ENCODE assay signal across 1 cellular context in the genomic region with DNA sequence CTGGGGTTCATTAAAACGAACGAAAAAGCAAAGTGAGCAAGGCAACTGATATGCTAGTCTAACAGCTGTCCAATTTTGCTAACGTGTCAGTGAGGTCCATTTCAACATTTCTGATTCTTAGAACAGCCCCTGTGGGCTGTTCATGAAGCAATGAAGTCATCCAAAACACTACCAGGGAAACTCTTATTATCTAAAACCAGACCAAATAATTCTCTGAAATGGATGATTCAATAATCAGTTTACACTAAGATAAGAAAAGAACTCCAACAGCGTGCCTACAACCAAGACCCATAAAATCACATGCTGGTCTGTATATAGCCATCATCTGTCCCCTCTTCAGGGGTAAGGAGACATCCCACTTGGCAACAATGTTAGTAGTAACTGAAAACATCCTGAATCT.
TF ChIP-seq lines count a peak whose summit lies in the region.

No MANE protein-coding gene starts in this region.

TF ChIP-seq in K562, 482 proteins besides CTCF, POLR2A, EP300 and RAD21 (continued from another document):
- TF ChIP-seq, protein P1, sequence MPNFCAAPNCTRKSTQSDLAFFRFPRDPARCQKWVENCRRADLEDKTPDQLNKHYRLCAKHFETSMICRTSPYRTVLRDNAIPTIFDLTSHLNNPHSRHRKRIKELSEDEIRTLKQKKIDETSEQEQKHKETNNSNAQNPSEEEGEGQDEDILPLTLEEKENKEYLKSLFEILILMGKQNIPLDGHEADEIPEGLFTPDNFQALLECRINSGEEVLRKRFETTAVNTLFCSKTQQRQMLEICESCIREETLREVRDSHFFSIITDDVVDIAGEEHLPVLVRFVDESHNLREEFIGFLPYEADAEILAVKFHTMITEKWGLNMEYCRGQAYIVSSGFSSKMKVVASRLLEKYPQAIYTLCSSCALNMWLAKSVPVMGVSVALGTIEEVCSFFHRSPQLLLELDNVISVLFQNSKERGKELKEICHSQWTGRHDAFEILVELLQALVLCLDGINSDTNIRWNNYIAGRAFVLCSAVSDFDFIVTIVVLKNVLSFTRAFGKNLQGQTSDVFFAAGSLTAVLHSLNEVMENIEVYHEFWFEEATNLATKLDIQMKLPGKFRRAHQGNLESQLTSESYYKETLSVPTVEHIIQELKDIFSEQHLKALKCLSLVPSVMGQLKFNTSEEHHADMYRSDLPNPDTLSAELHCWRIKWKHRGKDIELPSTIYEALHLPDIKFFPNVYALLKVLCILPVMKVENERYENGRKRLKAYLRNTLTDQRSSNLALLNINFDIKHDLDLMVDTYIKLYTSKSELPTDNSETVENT (CRISPR knock-in tag; IDR thresholded peaks at IDR 0.05): no peak
- no peak for TF ChIP-seq IRF9 (tag; IDR thresholded peaks at IDR 0.05)
- TF ChIP-seq, protein P2, sequence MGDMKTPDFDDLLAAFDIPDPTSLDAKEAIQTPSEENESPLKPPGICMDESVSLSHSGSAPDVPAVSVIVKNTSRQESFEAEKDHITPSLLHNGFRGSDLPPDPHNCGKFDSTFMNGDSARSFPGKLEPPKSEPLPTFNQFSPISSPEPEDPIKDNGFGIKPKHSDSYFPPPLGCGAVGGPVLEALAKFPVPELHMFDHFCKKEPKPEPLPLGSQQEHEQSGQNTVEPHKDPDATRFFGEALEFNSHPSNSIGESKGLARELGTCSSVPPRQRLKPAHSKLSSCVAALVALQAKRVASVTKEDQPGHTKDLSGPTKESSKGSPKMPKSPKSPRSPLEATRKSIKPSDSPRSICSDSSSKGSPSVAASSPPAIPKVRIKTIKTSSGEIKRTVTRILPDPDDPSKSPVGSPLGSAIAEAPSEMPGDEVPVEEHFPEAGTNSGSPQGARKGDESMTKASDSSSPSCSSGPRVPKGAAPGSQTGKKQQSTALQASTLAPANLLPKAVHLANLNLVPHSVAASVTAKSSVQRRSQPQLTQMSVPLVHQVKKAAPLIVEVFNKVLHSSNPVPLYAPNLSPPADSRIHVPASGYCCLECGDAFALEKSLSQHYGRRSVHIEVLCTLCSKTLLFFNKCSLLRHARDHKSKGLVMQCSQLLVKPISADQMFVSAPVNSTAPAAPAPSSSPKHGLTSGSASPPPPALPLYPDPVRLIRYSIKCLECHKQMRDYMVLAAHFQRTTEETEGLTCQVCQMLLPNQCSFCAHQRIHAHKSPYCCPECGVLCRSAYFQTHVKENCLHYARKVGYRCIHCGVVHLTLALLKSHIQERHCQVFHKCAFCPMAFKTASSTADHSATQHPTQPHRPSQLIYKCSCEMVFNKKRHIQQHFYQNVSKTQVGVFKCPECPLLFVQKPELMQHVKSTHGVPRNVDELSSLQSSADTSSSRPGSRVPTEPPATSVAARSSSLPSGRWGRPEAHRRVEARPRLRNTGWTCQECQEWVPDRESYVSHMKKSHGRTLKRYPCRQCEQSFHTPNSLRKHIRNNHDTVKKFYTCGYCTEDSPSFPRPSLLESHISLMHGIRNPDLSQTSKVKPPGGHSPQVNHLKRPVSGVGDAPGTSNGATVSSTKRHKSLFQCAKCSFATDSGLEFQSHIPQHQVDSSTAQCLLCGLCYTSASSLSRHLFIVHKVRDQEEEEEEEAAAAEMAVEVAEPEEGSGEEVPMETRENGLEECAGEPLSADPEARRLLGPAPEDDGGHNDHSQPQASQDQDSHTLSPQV (IDR thresholded peaks at IDR 0.05): peak; percentile 50; the same call in 1 of the 2 replicates
- TF ChIP-seq, protein P3, sequence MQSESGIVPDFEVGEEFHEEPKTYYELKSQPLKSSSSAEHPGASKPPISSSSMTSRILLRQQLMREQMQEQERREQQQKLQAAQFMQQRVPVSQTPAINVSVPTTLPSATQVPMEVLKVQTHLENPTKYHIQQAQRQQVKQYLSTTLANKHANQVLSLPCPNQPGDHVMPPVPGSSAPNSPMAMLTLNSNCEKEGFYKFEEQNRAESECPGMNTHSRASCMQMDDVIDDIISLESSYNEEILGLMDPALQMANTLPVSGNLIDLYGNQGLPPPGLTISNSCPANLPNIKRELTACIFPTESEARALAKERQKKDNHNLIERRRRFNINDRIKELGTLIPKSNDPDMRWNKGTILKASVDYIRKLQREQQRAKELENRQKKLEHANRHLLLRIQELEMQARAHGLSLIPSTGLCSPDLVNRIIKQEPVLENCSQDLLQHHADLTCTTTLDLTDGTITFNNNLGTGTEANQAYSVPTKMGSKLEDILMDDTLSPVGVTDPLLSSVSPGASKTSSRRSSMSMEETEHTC (IDR thresholded peaks at IDR 0.05): no peak
- TF ChIP-seq ATF4 (CRISPR knock-in tag; IDR thresholded peaks at IDR 0.05): no peak
- TF ChIP-seq ZNF551 (CRISPR knock-in tag; IDR thresholded peaks at IDR 0.05): no peak
- peak; percentile 51 for TF ChIP-seq FOSL1 (tag; conservative IDR thresholded peaks at IDR 0.05)
- no peak for TF ChIP-seq BRF1 (IDR thresholded peaks at IDR 0.05; ENCODE audit: borderline replicate concordance, extremely low read depth, insufficient read length)
- no peak for TF ChIP-seq ZNF766 (CRISPR knock-in tag; conservative IDR thresholded peaks at IDR 0.05)
- no peak for TF ChIP-seq TRIM25 (IDR thresholded peaks at IDR 0.05; ENCODE audit: borderline replicate concordance)
- no peak for TF ChIP-seq ZNF124 (CRISPR knock-in tag; IDR thresholded peaks at IDR 0.05)
- peak; percentile 44; the same call in 1 of the 2 replicates for TF ChIP-seq SMARCE1 (IDR thresholded peaks at IDR 0.05)
- no peak for TF ChIP-seq ZBTB1 (CRISPR knock-in tag; IDR thresholded peaks at IDR 0.05; ENCODE audit: borderline replicate concordance, low read depth)
- no peak for TF ChIP-seq HMG20A (CRISPR knock-in tag; conservative IDR thresholded peaks at IDR 0.05)
- no peak for TF ChIP-seq MAFK (IDR thresholded peaks at IDR 0.05; ENCODE audit: low read length)
- TF ChIP-seq ZNF695 (CRISPR knock-in tag; IDR thresholded peaks at IDR 0.05): no peak
- no peak for TF ChIP-seq ARHGAP35 (IDR thresholded peaks at IDR 0.05; ENCODE audit: partially characterized antibody)
- TF ChIP-seq TEAD1 (CRISPR knock-in tag; IDR thresholded peaks at IDR 0.05): no peak
- no peak for TF ChIP-seq ZNF398 (CRISPR knock-in tag; IDR thresholded peaks at IDR 0.05)
- TF ChIP-seq ZNF239 (CRISPR knock-in tag; IDR thresholded peaks at IDR 0.05): no peak
- no peak for TF ChIP-seq HMGN3 (IDR thresholded peaks at IDR 0.05; ENCODE audit: borderline replicate concordance, extremely low read depth, insufficient read length, low read depth, low read length)
- no peak for TF ChIP-seq BCOR (IDR thresholded peaks at IDR 0.05)
- TF ChIP-seq CEBPB (tag; IDR thresholded peaks at IDR 0.05): no peak
- TF ChIP-seq BRD9 (IDR thresholded peaks at IDR 0.05; ENCODE audit: low read depth, partially characterized antibody): no peak
- no peak for TF ChIP-seq MXD1 (CRISPR knock-in tag; IDR thresholded peaks at IDR 0.05; ENCODE audit: borderline replicate concordance, poor library complexity, severe bottlenecking)
- TF ChIP-seq ZNF175 (CRISPR knock-in tag; IDR thresholded peaks at IDR 0.05; ENCODE audit: low read depth): no peak
- no peak for TF ChIP-seq PRPF4 (IDR thresholded peaks at IDR 0.05; ENCODE audit: insufficient read depth, low read depth, low read length, poor library complexity, severe bottlenecking)
- TF ChIP-seq DMBX1 (CRISPR knock-in tag; IDR thresholded peaks at IDR 0.05; ENCODE audit: borderline replicate concordance): no peak
- TF ChIP-seq HIVEP1 (CRISPR knock-in tag; IDR thresholded peaks at IDR 0.05): no peak
- TF ChIP-seq NCOA4 (IDR thresholded peaks at IDR 0.05; ENCODE audit: partially characterized antibody): no peak
- TF ChIP-seq ZNF143 (CRISPR knock-in tag; IDR thresholded peaks at IDR 0.05): no peak
- TF ChIP-seq PHF8 (IDR thresholded peaks at IDR 0.05; ENCODE audit: borderline replicate concordance, low read length): no peak
- peak; percentile 46 for TF ChIP-seq TAF9B (IDR thresholded peaks at IDR 0.05; ENCODE audit: partially characterized antibody)
- no peak for TF ChIP-seq PHTF2 (CRISPR knock-in tag; IDR thresholded peaks at IDR 0.05)
- no peak for TF ChIP-seq NCOA6 (IDR thresholded peaks at IDR 0.05)
- TF ChIP-seq RBM22 (IDR thresholded peaks at IDR 0.05; ENCODE audit: low read depth, low read length, poor library complexity, severe bottlenecking): no peak
- TF ChIP-seq ZNF274 (IDR thresholded peaks at IDR 0.05; ENCODE audit: borderline replicate concordance, low read depth, low read length): no peak
- TF ChIP-seq ELF1 (tag; IDR thresholded peaks at IDR 0.05): no peak
- TF ChIP-seq ZNF764 (CRISPR knock-in tag; IDR thresholded peaks at IDR 0.05; ENCODE audit: low read depth): no peak
- TF ChIP-seq ZNF280B (CRISPR knock-in tag; IDR thresholded peaks at IDR 0.05): no peak
- TF ChIP-seq SUPT5H (IDR thresholded peaks at IDR 0.05): no peak
- TF ChIP-seq SOX6 (IDR thresholded peaks at IDR 0.05): peak; percentile 31; the same call in 1 of the 2 replicates
- TF ChIP-seq FOXA1 (IDR thresholded peaks at IDR 0.05; ENCODE audit: borderline replicate concordance): no peak
- no peak for TF ChIP-seq ZEB2 (IDR thresholded peaks at IDR 0.05)
- no peak for TF ChIP-seq ETS2 (tag; IDR thresholded peaks at IDR 0.05; ENCODE audit: borderline replicate concordance, poor library complexity, severe bottlenecking)
- TF ChIP-seq HMGXB4 (CRISPR knock-in tag; IDR thresholded peaks at IDR 0.05): no peak
- TF ChIP-seq ZNF197 (CRISPR knock-in tag; IDR thresholded peaks at IDR 0.05; ENCODE audit: low read depth): no peak
- no peak for TF ChIP-seq CEBPG (CRISPR knock-in tag; IDR thresholded peaks at IDR 0.05)
- peak; percentile 40 to 53; a peak in 2 of 4 replicates for TF ChIP-seq CEBPG (tag; conservative IDR thresholded peaks at IDR 0.05 in 1 of 2, IDR thresholded peaks at IDR 0.05 in 1 of 2)
